22 cellular contexts compared by ENCODE assay signal in the genomic region with DNA sequence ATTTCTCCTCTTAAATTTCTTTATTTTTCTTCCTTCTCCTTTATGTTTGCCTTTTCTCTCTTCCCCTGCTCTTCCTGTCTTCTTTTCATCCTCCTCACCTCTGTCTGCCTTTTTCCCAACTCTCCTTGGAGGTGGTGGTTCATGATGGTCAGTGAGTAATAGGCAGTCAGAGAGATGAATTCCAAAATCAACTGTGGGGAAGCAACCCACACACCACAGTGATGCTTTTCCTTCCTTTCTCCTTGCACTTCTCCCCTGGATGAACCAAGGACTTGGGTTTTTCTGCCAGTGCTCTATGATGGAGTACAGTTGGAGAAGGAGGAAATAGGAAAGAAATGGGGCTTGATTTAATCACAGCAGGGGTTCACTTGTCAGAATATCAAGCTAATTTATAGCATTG.
A peak's percentile ranks its signal among the peaks of the same experiment; 100 is the strongest.
DNase-seq lines count a peak whose midpoint lies in the region; ATAC-seq and TF ChIP-seq lines count a peak whose summit lies in the region.
"Had no signal": no experiment of that assay in that cellular context is flagged by ENCODE, and none has a peak within 500 bp of the region (broad histone marks: within the 10 kb centered on the region; RNA-seq: fewer than 3 reads in every experiment).

No MANE protein-coding gene starts in this region.

- no peaks in the 10 kb centered on the region for H3K4me1 Mint-ChIP-seq in activated T-cell treated with anti-CD3 and anti-CD28 coated beads, Interleukin-2, amount 50 U/mL, for 4 hours (ENCODE audit: low read depth)
- H3K4me1 Mint-ChIP-seq: CD4-positive, CD25-positive, alpha-beta regulatory T cell had no signal

- H2AFZ ChIP-seq in osteoblast (ENCODE audit: low read length): no peak overlapping the region

- H3K36me3 ChIP-seq in osteoblast (ENCODE audit: insufficient read depth, low read length) (no peaks in the 10 kb centered on the region), breast epithelium (no peaks in the 10 kb centered on the region)
- H3K36me3 ChIP-seq: BE2C had no signal

- H4K20me1 ChIP-seq in osteoblast (ENCODE audit: insufficient read depth, low read length): no peaks in the 10 kb centered on the region

- peaks cover 9% of the 10 kb centered on the region for H3K9me3 Mint-ChIP-seq in activated T-cell treated with anti-CD3 and anti-CD28 coated beads, Interleukin-2, amount 50 U/mL, for 4 hours

- no peaks in the 10 kb centered on the region for H3K27me3 ChIP-seq in osteoblast (ENCODE audit: insufficient read depth, low read length)
- no peaks in the 10 kb centered on the region for H3K27me3 ChIP-seq in breast epithelium
- H3K27me3 ChIP-seq: BE2C had no signal

- H3K4me2 ChIP-seq in osteoblast (ENCODE audit: insufficient read depth, low read length): no peak overlapping the region

- intact Hi-C loops in breast epithelium (cut with DNase I; ENCODE audit: low total_unique reads): no loop called here

- peaks cover 3% of the 10 kb centered on the region for H3K27me3 Mint-ChIP-seq in activated T-cell treated with anti-CD3 and anti-CD28 coated beads, Interleukin-2, amount 50 U/mL, for 4 hours (ENCODE audit: low read depth)

- H3K9me3 ChIP-seq in osteoblast (ENCODE audit: low read depth, low read length) (no peaks in the 10 kb centered on the region), breast epithelium (no peaks in the 10 kb centered on the region)
- H3K9me3 ChIP-seq: BE2C had no signal

- no peaks in the 10 kb centered on the region for H3K79me2 ChIP-seq in osteoblast (ENCODE audit: insufficient read depth, low read length)

- H3K4me3 ChIP-seq in osteoblast (ENCODE audit: insufficient read depth, low read length): no peak overlapping the region
- H3K4me3 ChIP-seq in breast epithelium: no peak overlapping the region
- H3K4me3 ChIP-seq: GM12878, K562 had no signal

- H3K4me1 ChIP-seq in osteoblast (ENCODE audit: insufficient read depth, low read length) (peaks cover 9% of the 10 kb centered on the region), breast epithelium (no peaks in the 10 kb centered on the region)
- H3K4me1 ChIP-seq: BE2C had no signal

- TF ChIP-seq POLR2A in breast epithelium (IDR thresholded peaks at IDR 0.05): no peak

- TF ChIP-seq CTCF in osteoblast (IDR thresholded peaks at IDR 0.05; ENCODE audit: extremely low read depth, low read depth, low read length) (no peak), breast epithelium (IDR thresholded peaks at IDR 0.05) (no peak)

- DNase-seq in AG20443 (ENCODE audit: low spot score) (peak; percentile 20), HT1080 (ENCODE audit: low read depth) (peak; percentile 21), amniotic epithelial cell (ENCODE audit: low read depth) (peak; percentile 21), osteoblast (ENCODE audit: insufficient read length, low spot score, missing footprints) (no peak), NCI-H524 treated with DMSO at 0.1 percent for 48 hours (lab: John Stamatoyannopoulos, UW) (no peak), breast epithelium (ENCODE audit: low spot score in 2 of 2) (no peak)
- DNase-seq in activated T-cell treated with anti-CD3 and anti-CD28 coated beads, Interleukin-2, amount 50 U/mL, for 4 hours: no peak
- DNase-seq: BE2C; CD4-positive, CD25-positive, alpha-beta regulatory T cell; COR-L47; DMS79; NCI-H1092 treated with DMSO at 0.1 percent for 48 hours; NCI-H1436 treated with DMSO at 0.1 percent for 48 hours; NCI-H2029 treated with DMSO at 0.1 percent for 48 hours; NCI-H2171; NCI-H526 treated with DMSO at 0.1 percent for 48 hours; OCI-M1 had no signal

- no peak overlapping the region for H3K4me3 Mint-ChIP-seq in activated T-cell treated with anti-CD3 and anti-CD28 coated beads, Interleukin-2, amount 50 U/mL, for 4 hours
- H3K4me3 Mint-ChIP-seq: CD4-positive, CD25-positive, alpha-beta regulatory T cell had no signal

- H3K27ac ChIP-seq in osteoblast (ENCODE audit: low read depth, low read length) (peak overlapping the region; percentile 72), breast epithelium (no peak overlapping the region)

- H3K36me3 Mint-ChIP-seq in activated T-cell treated with anti-CD3 and anti-CD28 coated beads, Interleukin-2, amount 50 U/mL, for 4 hours (ENCODE audit: insufficient read depth): no peaks in the 10 kb centered on the region
- H3K36me3 Mint-ChIP-seq: CD4-positive, CD25-positive, alpha-beta regulatory T cell had no signal

- ATAC-seq in activated T-cell treated with anti-CD3 and anti-CD28 coated beads, Interleukin-2, amount 50 U/mL, for 4 hours: no peak
- ATAC-seq in GM21529 (IDR thresholded peaks at IDR 0.05; ENCODE audit: unreplicated experiment): no peak
- ATAC-seq: GM12878, HCT116, K562, Right ventricle myocardium inferior had no signal

Comparison
In these comparisons a context has a peak if more than half of its experiments do, and no peak if none do; other contexts are left out.
1. DNase-seq: peak in AG20443 (single experiment), HT1080 (single experiment) and amniotic epithelial cell (single experiment); none in osteoblast (single experiment), activated T-cell treated with anti-CD3 and anti-CD28 coated beads, Interleukin-2, amount 50 U/mL, for 4 hours (single experiment), NCI-H524 treated with DMSO at 0.1 percent for 48 hours (single experiment) and breast epithelium (0 of 2).